ENCODE assay signal across 16 cellular contexts in the genomic region with DNA sequence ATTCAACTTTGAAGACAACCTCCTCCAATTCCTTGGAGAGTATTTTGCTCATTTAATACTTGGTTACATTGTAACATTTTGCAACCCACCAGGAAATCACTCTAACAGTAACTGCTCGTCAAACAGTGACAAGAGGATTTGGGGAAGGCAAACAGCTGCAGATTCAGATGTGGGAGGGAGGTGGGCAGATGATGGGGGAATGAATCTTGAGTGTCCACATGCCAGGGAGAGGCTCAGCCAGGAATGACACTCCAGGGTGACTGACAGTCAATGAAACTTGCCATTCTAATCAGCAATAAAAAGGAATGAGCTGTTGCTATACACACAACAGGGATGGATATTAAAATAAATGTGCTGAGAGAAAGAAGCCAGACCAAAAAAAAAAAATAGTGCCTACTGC.
DNase-seq lines count a peak whose midpoint lies in the region; ATAC-seq and TF ChIP-seq lines count a peak whose summit lies in the region.
"Had no signal": no experiment of that assay in that cellular context is flagged by ENCODE, and none has a peak within 500 bp of the region (broad histone marks: within the 10 kb centered on the region; RNA-seq: fewer than 3 reads in every experiment).

No MANE protein-coding gene starts in this region.

- intact Hi-C loops in activated naive CD4-positive, alpha-beta T cell treated with anti-CD3 and anti-CD28 coated beads for 36 hours (cut with micrococcal nuclease), result no loop called here
- intact Hi-C loops in heart left ventricle (cut with DNase I), result no loop called here

- no peak for TF ChIP-seq POLR2A in NB4 (IDR thresholded peaks at IDR 0.05; ENCODE audit: extremely low read depth, insufficient read length)
- no peak for TF ChIP-seq POLR2A in heart left ventricle (IDR thresholded peaks at IDR 0.05)

- peaks cover 22% of the 10 kb centered on the region for H3K9me3 Mint-ChIP-seq in activated naive CD4-positive, alpha-beta T cell treated with anti-CD3 and anti-CD28 coated beads, Interleukin-2, amount 10 ng/mL, durations not matched to agents 7 days and 5 days
- H3K9me3 Mint-ChIP-seq in activated naive CD4-positive, alpha-beta T cell treated with anti-CD3 and anti-CD28 coated beads for 36 hours, result peaks cover 18% of the 10 kb centered on the region

- H3K4me1 ChIP-seq in heart left ventricle, result peaks cover 0 to 32% (median 6%) of the 10 kb centered on the region in 12 donors
- H3K4me1 ChIP-seq: sigmoid colon had no signal

- 36 to 50% (median 38%) methylated on average over 1 of the region's 1 CpG for WGBS in heart left ventricle, 4 donors

- TF ChIP-seq CTCF in NB4 (IDR thresholded peaks at IDR 0.05; ENCODE audit: low read depth, low read length) (no peak), heart left ventricle (IDR thresholded peaks at IDR 0.05) (no peak)

- H3K27ac Mint-ChIP-seq in activated naive CD4-positive, alpha-beta T cell treated with anti-CD3 and anti-CD28 coated beads, Interleukin-2, amount 10 ng/mL, durations not matched to agents 7 days and 5 days, result peak overlapping the region; percentile 93
- H3K27ac Mint-ChIP-seq in activated naive CD4-positive, alpha-beta T cell treated with anti-CD3 and anti-CD28 coated beads for 36 hours, result no peak overlapping the region

- no peaks in the 10 kb centered on the region for H3K36me3 ChIP-seq in heart left ventricle
- H3K36me3 ChIP-seq: esophagus muscularis mucosa, sigmoid colon, thoracic aorta had no signal

- no peaks in the 10 kb centered on the region for H3K27me3 ChIP-seq in heart left ventricle
- H3K27me3 ChIP-seq: esophagus muscularis mucosa, sigmoid colon had no signal

- H3K27ac ChIP-seq in heart left ventricle, result peak overlapping the region in 4 of 12 donors; percentile 9 to 69 (median 39)
- H3K27ac ChIP-seq: esophagus muscularis mucosa, sigmoid colon, thoracic aorta had no signal

- H3K27me3 Mint-ChIP-seq in activated naive CD4-positive, alpha-beta T cell treated with anti-CD3 and anti-CD28 coated beads, Interleukin-2, amount 10 ng/mL, durations not matched to agents 7 days and 5 days, result no peaks in the 10 kb centered on the region
- H3K27me3 Mint-ChIP-seq in activated naive CD4-positive, alpha-beta T cell treated with anti-CD3 and anti-CD28 coated beads for 36 hours (ENCODE audit: low read depth), result no peaks in the 10 kb centered on the region
- H3K27me3 Mint-ChIP-seq: activated CD8-positive, alpha-beta memory T cell treated with anti-CD3 and anti-CD28 coated beads, Interleukin-2, amount 10 ng/mL, durations not matched to agents 7 days and 5 days had no signal

- H3K4me3 Mint-ChIP-seq in activated naive CD4-positive, alpha-beta T cell treated with anti-CD3 and anti-CD28 coated beads, Interleukin-2, amount 10 ng/mL, durations not matched to agents 7 days and 5 days, result no peak overlapping the region
- no peak overlapping the region for H3K4me3 Mint-ChIP-seq in activated naive CD4-positive, alpha-beta T cell treated with anti-CD3 and anti-CD28 coated beads for 36 hours
- H3K4me3 Mint-ChIP-seq: activated CD8-positive, alpha-beta memory T cell treated with anti-CD3 and anti-CD28 coated beads, Interleukin-2, amount 10 ng/mL, durations not matched to agents 7 days and 5 days had no signal

- H3K4me1 Mint-ChIP-seq in activated naive CD4-positive, alpha-beta T cell treated with anti-CD3 and anti-CD28 coated beads, Interleukin-2, amount 10 ng/mL, durations not matched to agents 7 days and 5 days, result peaks cover 56% of the 10 kb centered on the region
- H3K4me1 Mint-ChIP-seq in activated naive CD4-positive, alpha-beta T cell treated with anti-CD3 and anti-CD28 coated beads for 36 hours (ENCODE audit: low read depth), result peaks cover 50% of the 10 kb centered on the region

- CTCF ChIA-PET in activated naive CD4-positive, alpha-beta T cell treated with anti-CD3 and anti-CD28 coated beads, Interleukin-2, amount 10 ng/mL, durations not matched to agents 7 days and 5 days (lab: Charles Lee), result interaction anchor here (1.0 to 4.5 kb wide), 3 partner anchors 18 to 150 kb away, joined by 3 to 25 read pairs (median 3); no protein-coding TSS in a partner anchor
- CTCF ChIA-PET in activated naive CD4-positive, alpha-beta T cell treated with anti-CD3 and anti-CD28 coated beads for 36 hours (lab: Charles Lee), result interaction anchor here (0.7 to 3.2 kb wide), 5 partner anchors 9 to 507 kb away, joined by 3 to 15 read pairs (median 6); no protein-coding TSS in a partner anchor

- H3K4me3 ChIP-seq in NB4 (ENCODE audit: low read depth, low read length) (no peak overlapping the region), heart left ventricle (no peak overlapping the region)
- H3K4me3 ChIP-seq: esophagus muscularis mucosa, sigmoid colon, thoracic aorta had no signal

- peak; percentile 78 to 93 (median 86) for ATAC-seq in heart left ventricle
- ATAC-seq in GM19452 (IDR thresholded peaks at IDR 0.05; ENCODE audit: unreplicated experiment), result no peak
- ATAC-seq: activated CD8-positive, alpha-beta memory T cell treated with anti-CD3 and anti-CD28 coated beads, Interleukin-2, amount 10 ng/mL, durations not matched to agents 7 days and 5 days; PC-3 had no signal

- no peak for DNase-seq in activated naive CD4-positive, alpha-beta T cell treated with anti-CD3 and anti-CD28 coated beads, Interleukin-2, amount 10 ng/mL, durations not matched to agents 7 days and 5 days
- DNase-seq in activated naive CD4-positive, alpha-beta T cell treated with anti-CD3 and anti-CD28 coated beads for 36 hours, result no peak
- peak; percentile 21 for DNase-seq in NB4 (ENCODE audit: low read depth)
- peak in 1 of 5 donors; percentile 50 for DNase-seq in heart left ventricle
- peak; percentile 49 for DNase-seq in putamen (ENCODE audit: low spot score)
- no peak for DNase-seq in GM03348 (ENCODE audit: low spot score)
- DNase-seq in SIG-M5 treated with dmso at 0.1 percent for 504 hours (lab: John Stamatoyannopoulos, UW; ENCODE audit: unreplicated experiment), result no peak
- DNase-seq: activated CD8-positive, alpha-beta memory T cell treated with anti-CD3 and anti-CD28 coated beads, Interleukin-2, amount 10 ng/mL, durations not matched to agents 7 days and 5 days; Kasumi-1; NCI-H446 treated with DMSO at 0.1 percent for 48 hours; PC-3; sigmoid colon; stimulated activated CD4-positive, alpha-beta T cell treated with anti-CD3 and anti-CD28 coated beads, Interleukin-2, amount 100 ng/mL, for 48 hours had no signal

- H3K36me3 Mint-ChIP-seq in activated naive CD4-positive, alpha-beta T cell treated with anti-CD3 and anti-CD28 coated beads, Interleukin-2, amount 10 ng/mL, durations not matched to agents 7 days and 5 days, result peaks cover 21% of the 10 kb centered on the region
- H3K36me3 Mint-ChIP-seq in activated naive CD4-positive, alpha-beta T cell treated with anti-CD3 and anti-CD28 coated beads for 36 hours (ENCODE audit: low read depth), result peaks cover 7% of the 10 kb centered on the region

- H3K9me3 ChIP-seq in heart left ventricle, result peaks cover 0 to 12% (median 0%) of the 10 kb centered on the region in 12 donors
- H3K9me3 ChIP-seq: esophagus muscularis mucosa, sigmoid colon, thoracic aorta had no signal

Comparison
In these comparisons a context has a peak if more than half of its experiments do, and no peak if none do; other contexts are left out.
1. DNase-seq: peak in NB4 (single experiment) and putamen (single experiment); none in activated naive CD4-positive, alpha-beta T cell treated with anti-CD3 and anti-CD28 coated beads, Interleukin-2, amount 10 ng/mL, durations not matched to agents 7 days and 5 days (single experiment), activated naive CD4-positive, alpha-beta T cell treated with anti-CD3 and anti-CD28 coated beads for 36 hours (single experiment), GM03348 (single experiment) and SIG-M5 treated with dmso at 0.1 percent for 504 hours (single experiment).